ENCODE assay signal across 23 cellular contexts in the genomic region with DNA sequence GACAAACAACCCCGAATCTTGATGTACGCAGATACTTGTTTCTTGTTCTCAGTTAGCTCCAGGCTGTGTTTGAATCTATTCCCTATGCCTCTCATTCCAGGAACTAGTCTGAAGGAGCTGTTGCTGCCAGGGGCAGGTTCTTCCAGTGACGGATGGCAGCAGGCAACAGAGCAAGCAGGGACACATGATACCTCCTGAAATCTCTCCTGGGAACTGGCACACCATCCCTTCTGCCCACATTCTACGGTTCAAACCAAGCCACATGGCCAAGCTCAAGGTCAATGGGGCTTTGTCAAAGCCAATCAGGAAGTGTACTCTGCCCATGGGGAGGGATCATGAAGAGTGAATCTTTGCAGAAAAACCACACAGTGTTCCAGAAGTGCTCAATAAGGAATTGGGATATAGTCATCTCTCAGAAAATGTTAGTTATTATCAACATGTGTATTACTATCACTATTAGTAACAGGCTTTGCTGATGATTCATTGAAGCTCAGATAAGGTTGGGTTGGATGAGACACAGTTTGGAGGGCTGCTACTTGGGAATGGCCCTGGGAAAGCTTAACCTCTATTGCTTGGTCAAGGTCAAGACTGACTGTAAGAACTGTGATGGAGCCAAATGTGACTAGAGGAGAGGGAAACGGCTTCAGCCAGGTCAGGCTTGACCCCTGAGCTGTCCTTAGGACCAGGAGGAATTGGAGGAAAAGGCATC.
DNase-seq lines count a peak whose midpoint lies in the region; ATAC-seq and TF ChIP-seq lines count a peak whose summit lies in the region.
"Had no signal": no experiment of that assay in that cellular context is flagged by ENCODE, and none has a peak within 500 bp of the region (broad histone marks: within the 10 kb centered on the region; RNA-seq: fewer than 3 reads in every experiment).

No MANE protein-coding gene starts in this region.

- intact Hi-C loops in right lobe of liver (cut with DNase I), result no loop called here

- no peak overlapping the region for H3K4me3 ChIP-seq in suprapubic skin
- H3K4me3 ChIP-seq in right lobe of liver, result no peak overlapping the region
- H3K4me3 ChIP-seq: BLaER1 treated with 17β-estradiol and CSF1 and Interleukin-3, amounts not matched to agents 10 nM and 100 nM; K562; Peyer's patch had no signal

- TF ChIP-seq POLR2A in suprapubic skin (IDR thresholded peaks at IDR 0.05) (no peak), right lobe of liver (IDR thresholded peaks at IDR 0.05) (no peak)

- H3K36me3 ChIP-seq in suprapubic skin (no peaks in the 10 kb centered on the region), right lobe of liver (no peaks in the 10 kb centered on the region)
- H3K36me3 ChIP-seq: BLaER1 treated with 17β-estradiol and CSF1 and Interleukin-3, amounts not matched to agents 10 nM and 100 nM; Peyer's patch had no signal

- no peaks in the 10 kb centered on the region for H3K9me3 ChIP-seq in suprapubic skin
- no peaks in the 10 kb centered on the region for H3K9me3 ChIP-seq in right lobe of liver
- H3K9me3 ChIP-seq: BLaER1 treated with 17β-estradiol and CSF1 and Interleukin-3, amounts not matched to agents 10 nM and 100 nM; Peyer's patch had no signal

- no peaks in the 10 kb centered on the region for H3K27me3 ChIP-seq in suprapubic skin
- no peaks in the 10 kb centered on the region for H3K27me3 ChIP-seq in right lobe of liver
- H3K27me3 ChIP-seq: BLaER1 treated with 17β-estradiol and CSF1 and Interleukin-3, amounts not matched to agents 10 nM and 100 nM; Peyer's patch had no signal

- peak; percentile 65 for ATAC-seq in omental fat pad (ENCODE audit: low FRiP score)
- no peak for ATAC-seq in right lobe of liver
- ATAC-seq: HCT116, HepG2, K562 had no signal

- TF ChIP-seq CTCF in omental fat pad (IDR thresholded peaks at IDR 0.05) (no peak), suprapubic skin (IDR thresholded peaks at IDR 0.05) (no peak), right lobe of liver (IDR thresholded peaks at IDR 0.05) (no peak)

- peaks cover 16% of the 10 kb centered on the region for H3K4me1 ChIP-seq in suprapubic skin
- no peaks in the 10 kb centered on the region for H3K4me1 ChIP-seq in right lobe of liver
- H3K4me1 ChIP-seq: BLaER1 treated with 17β-estradiol and CSF1 and Interleukin-3, amounts not matched to agents 10 nM and 100 nM; Caco-2; Peyer's patch had no signal

- TF ChIP-seq EP300 in suprapubic skin (IDR thresholded peaks at IDR 0.05), result no peak

- peak overlapping the region; percentile 25 for H3K27ac ChIP-seq in suprapubic skin
- no peak overlapping the region for H3K27ac ChIP-seq in right lobe of liver
- H3K27ac ChIP-seq: BLaER1 treated with 17β-estradiol and CSF1 and Interleukin-3, amounts not matched to agents 10 nM and 100 nM; HL-60; Peyer's patch had no signal

- DNase-seq in NCI-H82 (lab: John Stamatoyannopoulos, UW) (peak; percentile 43), NCI-H82 treated with DMSO at 0.1 percent for 48 hours (lab: John Stamatoyannopoulos, UW; ENCODE audit: unreplicated experiment) (no peak), NCI-H2171 (lab: John Stamatoyannopoulos, UW) (peak; percentile 7), omental fat pad (ENCODE audit: low spot score) (no peak), suprapubic skin (ENCODE audit: low spot score in 2 of 2) (peak in 1 of 2 donors; percentile 43), GM03348 (ENCODE audit: low spot score) (no peak), right lobe of liver (no peak)
- DNase-seq: 8988T; CD4-positive, alpha-beta memory T cell; DMS153; GOT3; MM.1S; NCI-H1048; NCI-H146; NCI-H2081; NCI-H446; Peyer's patch had no signal

- WGBS in suprapubic skin, result 52% methylated on average over 5 of the region's 5 CpGs
- WGBS in right lobe of liver (ENCODE audit: insufficient coverage, low coverage, low lambda C conversion rate, missing lambda C conversion rate), result 63% methylated on average over 5 of the region's 5 CpGs

Comparison
In these comparisons a context has a peak if more than half of its experiments do, and no peak if none do; other contexts are left out.
1. DNase-seq: peak in NCI-H82 (single experiment) and NCI-H2171 (single experiment); none in NCI-H82 treated with DMSO at 0.1 percent for 48 hours (single experiment), omental fat pad (single experiment), GM03348 (single experiment) and right lobe of liver (0 of 3).